In the genomic region with DNA sequence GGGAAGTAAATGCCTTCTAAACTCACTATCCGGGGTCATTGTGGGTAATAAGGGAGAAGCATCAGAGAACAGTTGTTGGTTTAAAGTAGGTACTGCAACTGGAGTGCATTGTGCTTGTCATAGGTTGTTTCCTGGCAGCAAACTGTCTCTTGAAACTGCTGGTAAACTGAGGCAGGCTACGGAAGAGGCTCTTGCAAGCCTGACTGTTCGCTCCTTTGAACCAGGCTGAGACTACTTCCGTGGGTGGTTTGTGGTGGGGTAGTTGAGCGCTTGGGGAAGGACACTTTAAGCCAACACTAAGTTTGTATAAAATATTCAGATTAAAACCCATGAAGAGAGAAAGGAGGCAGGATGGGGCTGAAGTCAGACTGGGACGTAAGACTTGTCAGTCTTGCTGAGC, we compare ENCODE assay signal across 15 cellular contexts. TPM values are rescaled to one million over a fixed set of nuclear protein-coding genes. Genes with fewer than 3 reads are reported as not detected.
DNase-seq lines count a peak whose midpoint lies in the region; ATAC-seq and TF ChIP-seq lines count a peak whose summit lies in the region.
"Had no signal": no experiment of that assay in that cellular context is flagged by ENCODE, and none has a peak within 500 bp of the region (broad histone marks: within the 10 kb centered on the region; RNA-seq: fewer than 3 reads in every experiment).

No MANE protein-coding gene starts in this region.

- H3K27ac Mint-ChIP-seq in T-cell = peak overlapping the region; percentile 77 to 79
- H3K27ac Mint-ChIP-seq in activated naive CD4-positive, alpha-beta T cell treated with anti-CD3 and anti-CD28 coated beads, Interleukin-2, amount 10 ng/mL, durations not matched to agents 7 days and 5 days = peak overlapping the region; percentile 83
- H3K27ac Mint-ChIP-seq: mesothelial cell of epicardium had no signal

- no peaks in the 10 kb centered on the region for H3K36me3 Mint-ChIP-seq in activated T-cell treated with anti-CD3 and anti-CD28 coated beads, Interleukin-2, amount 50 U/mL, for 4 hours (ENCODE audit: insufficient read depth)
- no peaks in the 10 kb centered on the region for H3K36me3 Mint-ChIP-seq in T-cell
- H3K36me3 Mint-ChIP-seq in activated naive CD4-positive, alpha-beta T cell treated with anti-CD3 and anti-CD28 coated beads, Interleukin-2, amount 10 ng/mL, durations not matched to agents 7 days and 5 days = no peaks in the 10 kb centered on the region
- H3K36me3 Mint-ChIP-seq: mesothelial cell of epicardium had no signal

- peaks cover 37% of the 10 kb centered on the region for H3K4me1 Mint-ChIP-seq in activated T-cell treated with anti-CD3 and anti-CD28 coated beads, Interleukin-2, amount 50 U/mL, for 4 hours (ENCODE audit: low read depth)
- H3K4me1 Mint-ChIP-seq in T-cell = peaks cover 32 to 41% (median 39%) of the 10 kb centered on the region in 3 donors
- H3K4me1 Mint-ChIP-seq in activated naive CD4-positive, alpha-beta T cell treated with anti-CD3 and anti-CD28 coated beads, Interleukin-2, amount 10 ng/mL, durations not matched to agents 7 days and 5 days = peaks cover 55% of the 10 kb centered on the region

- H3K4me3 Mint-ChIP-seq in activated T-cell treated with anti-CD3 and anti-CD28 coated beads, Interleukin-2, amount 50 U/mL, for 4 hours = peak overlapping the region; percentile 19
- peak overlapping the region in 2 of 3 donors; percentile 14 to 31 for H3K4me3 Mint-ChIP-seq in T-cell
- no peak overlapping the region for H3K4me3 Mint-ChIP-seq in activated naive CD4-positive, alpha-beta T cell treated with anti-CD3 and anti-CD28 coated beads, Interleukin-2, amount 10 ng/mL, durations not matched to agents 7 days and 5 days
- H3K4me3 Mint-ChIP-seq: mesothelial cell of epicardium had no signal

- H3K4me2 ChIP-seq in trophoblast cell (ENCODE audit: low read length) = no peak overlapping the region

- H3K27ac ChIP-seq in trophoblast cell (ENCODE audit: low read depth, low read length) (no peak overlapping the region), substantia nigra (ENCODE audit: low read depth, low read length, poor library complexity, severe bottlenecking) (no peak overlapping the region)
- H3K27ac ChIP-seq: vagina had no signal

- H3K18ac ChIP-seq in trophoblast cell (ENCODE audit: low read length) = no peak overlapping the region

- H3K9me3 ChIP-seq in trophoblast cell (ENCODE audit: insufficient read depth, low read depth, low read length) = no peaks in the 10 kb centered on the region
- H3K9me3 ChIP-seq: vagina had no signal

- no peak overlapping the region for H3K4me3 ChIP-seq in trophoblast cell (ENCODE audit: low read depth, low read length)
- H3K4me3 ChIP-seq: vagina had no signal

- H3K4me1 ChIP-seq in trophoblast cell (ENCODE audit: control insufficient read depth in 1 of 2, insufficient read depth in 2 of 2, low read length in 2 of 2) = peaks cover 10 to 16% of the 10 kb centered on the region in 2 experiments
- H3K4me1 ChIP-seq: vagina had no signal

- H2AK5ac ChIP-seq in trophoblast cell (ENCODE audit: low read length) = peak overlapping the region; percentile 42

- peak; percentile 57 to 60 for ATAC-seq in activated T-cell treated with anti-CD3 and anti-CD28 coated beads, Interleukin-2, amount 50 U/mL, for 4 hours
- ATAC-seq in T-cell (replicated peaks in 1 of 4) = peak; percentile 64 to 87 (median 82)
- ATAC-seq in HG02870 (IDR thresholded peaks at IDR 0.05; ENCODE audit: unreplicated experiment) = no peak
- ATAC-seq: Panc1 had no signal

- H3K9ac ChIP-seq in trophoblast cell (ENCODE audit: low read length) = no peak overlapping the region

- H2AFZ ChIP-seq in trophoblast cell (ENCODE audit: insufficient read depth, low read length, poor library complexity) = no peak overlapping the region

- no peak overlapping the region for H3K23ac ChIP-seq in trophoblast cell (ENCODE audit: low read length)

- no peak overlapping the region for H4K8ac ChIP-seq in trophoblast cell (ENCODE audit: low read depth, low read length)

- H3K27me3 ChIP-seq in trophoblast cell (ENCODE audit: insufficient read depth, low read length) = no peaks in the 10 kb centered on the region
- H3K27me3 ChIP-seq: vagina had no signal

- TF ChIP-seq CTCF in GM10248 (IDR thresholded peaks at IDR 0.05; ENCODE audit: control extremely low read depth, extremely low read depth, low read depth, missing control alignments) = no peak

- POLR2A ChIA-PET in T-cell (lab: Charles Lee) (no interaction called here), GM10248 (lab: Yijun Ruan, JAX) (no interaction called here)

- no peaks in the 10 kb centered on the region for H3K9me3 Mint-ChIP-seq in activated T-cell treated with anti-CD3 and anti-CD28 coated beads, Interleukin-2, amount 50 U/mL, for 4 hours
- H3K9me3 Mint-ChIP-seq in T-cell = no peaks in the 10 kb centered on the region
- H3K9me3 Mint-ChIP-seq in activated naive CD4-positive, alpha-beta T cell treated with anti-CD3 and anti-CD28 coated beads, Interleukin-2, amount 10 ng/mL, durations not matched to agents 7 days and 5 days = no peaks in the 10 kb centered on the region
- H3K9me3 Mint-ChIP-seq: mesothelial cell of epicardium had no signal

- no peaks in the 10 kb centered on the region for H3K36me3 ChIP-seq in trophoblast cell (ENCODE audit: control insufficient read depth in 1 of 2, insufficient read depth in 2 of 2, low read length in 2 of 2)
- H3K36me3 ChIP-seq: vagina had no signal

- peak overlapping the region; percentile 87 for H4K91ac ChIP-seq in trophoblast cell (ENCODE audit: low read depth, low read length)

- no peaks in the 10 kb centered on the region for H3K27me3 Mint-ChIP-seq in activated T-cell treated with anti-CD3 and anti-CD28 coated beads, Interleukin-2, amount 50 U/mL, for 4 hours (ENCODE audit: low read depth)
- peaks cover 0 to 1% of the 10 kb centered on the region in 2 donors for H3K27me3 Mint-ChIP-seq in T-cell
- peaks cover 3% of the 10 kb centered on the region for H3K27me3 Mint-ChIP-seq in activated naive CD4-positive, alpha-beta T cell treated with anti-CD3 and anti-CD28 coated beads, Interleukin-2, amount 10 ng/mL, durations not matched to agents 7 days and 5 days

- peaks cover 2% of the 10 kb centered on the region for H3K79me2 ChIP-seq in trophoblast cell (ENCODE audit: control insufficient read depth, insufficient read depth, low read length, poor library complexity)

- H2BK12ac ChIP-seq in trophoblast cell (ENCODE audit: low read length) = peak overlapping the region; percentile 87

- H4K12ac ChIP-seq in trophoblast cell (ENCODE audit: low read depth, low read length) = no peak overlapping the region

- DNase-seq in activated T-cell treated with anti-CD3 and anti-CD28 coated beads, Interleukin-2, amount 50 U/mL, for 4 hours = no peak
- DNase-seq in activated T-cell treated with anti-CD3 and anti-CD28 coated beads for 4 hours = no peak
- DNase-seq in T-cell = peak in 29 of 34 experiments; percentile 10 to 62 (median 38)
- peak; percentile 81 for DNase-seq in activated naive CD4-positive, alpha-beta T cell treated with anti-CD3 and anti-CD28 coated beads, Interleukin-2, amount 10 ng/mL, durations not matched to agents 7 days and 5 days
- no peak for DNase-seq in trophoblast cell
- DNase-seq in substantia nigra (lab: John Stamatoyannopoulos, UW) = no peak
- DNase-seq in GM10248 (ENCODE audit: extremely low spot score) = no peak
- DNase-seq: anterior cingulate cortex, COR-L47, NCI-H1436, retina had no signal

- H2BK5ac ChIP-seq in trophoblast cell (ENCODE audit: low read depth, low read length, poor library complexity) = peak overlapping the region; percentile 6

- H3K4ac ChIP-seq in trophoblast cell (ENCODE audit: low read depth, low read length) = peak overlapping the region; percentile 4

- no CpG with 5 or more reads among the region's 6 CpGs for WGBS in trophoblast cell (ENCODE audit: extremely low coverage, insufficient coverage, insufficient read length)

- H2BK120ac ChIP-seq in trophoblast cell (ENCODE audit: insufficient read depth, low read length, poor library complexity) = peak overlapping the region; percentile 44

- peaks cover 41% of the 10 kb centered on the region for H3K79me1 ChIP-seq in trophoblast cell (ENCODE audit: low read length)

- CTCF ChIA-PET in T-cell (lab: Charles Lee) = interaction anchor here (1.1 to 1.9 kb wide), 5 partner anchors 43 to 377 kb away, joined by 3 to 4 read pairs (median 4); no protein-coding TSS in a partner anchor
- CTCF ChIA-PET in activated naive CD4-positive, alpha-beta T cell treated with anti-CD3 and anti-CD28 coated beads, Interleukin-2, amount 10 ng/mL, durations not matched to agents 7 days and 5 days (lab: Charles Lee) = interaction anchor here (0.8 to 10.1 kb wide), 13 partner anchors 8 to 389 kb away, joined by 3 to 163 read pairs (median 7); partner anchors contain the start of gene ZNF518B
- CTCF ChIA-PET in GM10248 (lab: Yijun Ruan, JAX) = interaction anchor here (0.7 to 4.2 kb wide), 5 partner anchors 10 to 387 kb away, joined by 3 to 23 read pairs (median 4); no protein-coding TSS in a partner anchor

- H3K14ac ChIP-seq in trophoblast cell (ENCODE audit: low read length) = peak overlapping the region; percentile 69

RNA-seq across cellular contexts. Expression of gene WDR1, which starts 45.2 kb away (rescaled TPM):
- total RNA-seq in activated T-cell treated with anti-CD3 and anti-CD28 coated beads, Interleukin-2, amount 50 U/mL, for 4 hours = 100 to 1,000 TPM; 291 to 356 (median 334) TPM
- total RNA-seq in T-cell = 100 to 1,000 TPM; 268 to 308 (median 304) TPM
- 349 and 360 TPM in 2 replicates for polyA plus RNA-seq in trophoblast cell (2013)

Comparison
In these comparisons a context has a peak if more than half of its experiments do, and no peak if none do; other contexts are left out.
1. DNase-seq: peak in T-cell (29 of 34) and activated naive CD4-positive, alpha-beta T cell treated with anti-CD3 and anti-CD28 coated beads, Interleukin-2, amount 10 ng/mL, durations not matched to agents 7 days and 5 days (single experiment); none in activated T-cell treated with anti-CD3 and anti-CD28 coated beads, Interleukin-2, amount 50 U/mL, for 4 hours (single experiment), activated T-cell treated with anti-CD3 and anti-CD28 coated beads for 4 hours (single experiment), trophoblast cell (0 of 2), substantia nigra (0 of 49) and GM10248 (single experiment).